In genomic region chr4:25842229-25842840, GRCh38 we compare ENCODE assay signal across 8 cellular contexts. TPM values are rescaled to one million over a fixed set of nuclear protein-coding genes. Genes with fewer than 3 reads are reported as not detected.
DNase-seq lines count a peak whose midpoint lies in the region; ATAC-seq and TF ChIP-seq lines count a peak whose summit lies in the region.

No MANE protein-coding gene starts in this region.

- peaks cover 12% of the 10 kb centered on the region for H3K27me3 ChIP-seq in gastroesophageal sphincter

- no peaks in the 10 kb centered on the region for H3K36me3 ChIP-seq in gastroesophageal sphincter

- TF ChIP-seq POLR2A in gastroesophageal sphincter (IDR thresholded peaks at IDR 0.05): no peak

- H3K9me3 ChIP-seq in gastroesophageal sphincter: no peaks in the 10 kb centered on the region

- H3K27ac ChIP-seq in gastroesophageal sphincter: no peak overlapping the region

- peak in 3 of 5 donors; percentile 21 to 39 (median 35) for DNase-seq in T-helper 1 cell
- DNase-seq in islet precursor cell: peak; percentile 25
- no peak for DNase-seq in retina
- DNase-seq in Ammon's horn (ENCODE audit: low spot score): no peak
- DNase-seq in activated effector memory CD4-positive, alpha-beta T cell treated with anti-CD3 and anti-CD28 coated beads, Interleukin-2, amount 50 U/mL, for 16 hours: no peak

- H3K4me1 ChIP-seq in gastroesophageal sphincter: no peaks in the 10 kb centered on the region

- WGBS in gastroesophageal sphincter (ENCODE audit: low coverage in 1 of 2), 2 donors: 69 to 80% methylated on average over 2 to 5 of the region's 5 CpGs

- H3K4me3 ChIP-seq in gastroesophageal sphincter: no peak overlapping the region

- no peak for TF ChIP-seq CTCF in gastroesophageal sphincter (IDR thresholded peaks at IDR 0.05)

- ATAC-seq in GM18858 (IDR thresholded peaks at IDR 0.05; ENCODE audit: unreplicated experiment) (peak; percentile 66), HG02759 (IDR thresholded peaks at IDR 0.05; ENCODE audit: unreplicated experiment) (peak; percentile 66), gastroesophageal sphincter (no peak)

- TF ChIP-seq EP300 in gastroesophageal sphincter (IDR thresholded peaks at IDR 0.05): no peak

RNA-seq across cellular contexts. Expression of gene SEL1L3, which starts 20.5 kb away (rescaled TPM):
- 10 to 100 TPM in 1 of 4 donors, 1 to 10 TPM in 3; 2.2 to 29.8 (median 5.4) TPM for total RNA-seq in gastroesophageal sphincter

Comparison
In these comparisons a context has a peak if more than half of its experiments do, and no peak if none do; other contexts are left out.
1. DNase-seq: peak in T-helper 1 cell (3 of 5) and islet precursor cell (single experiment); none in retina (single experiment), Ammon's horn (single experiment) and activated effector memory CD4-positive, alpha-beta T cell treated with anti-CD3 and anti-CD28 coated beads, Interleukin-2, amount 50 U/mL, for 16 hours (single experiment).